Comparison of ENCODE assay signal across 20 cellular contexts in the genomic region with DNA sequence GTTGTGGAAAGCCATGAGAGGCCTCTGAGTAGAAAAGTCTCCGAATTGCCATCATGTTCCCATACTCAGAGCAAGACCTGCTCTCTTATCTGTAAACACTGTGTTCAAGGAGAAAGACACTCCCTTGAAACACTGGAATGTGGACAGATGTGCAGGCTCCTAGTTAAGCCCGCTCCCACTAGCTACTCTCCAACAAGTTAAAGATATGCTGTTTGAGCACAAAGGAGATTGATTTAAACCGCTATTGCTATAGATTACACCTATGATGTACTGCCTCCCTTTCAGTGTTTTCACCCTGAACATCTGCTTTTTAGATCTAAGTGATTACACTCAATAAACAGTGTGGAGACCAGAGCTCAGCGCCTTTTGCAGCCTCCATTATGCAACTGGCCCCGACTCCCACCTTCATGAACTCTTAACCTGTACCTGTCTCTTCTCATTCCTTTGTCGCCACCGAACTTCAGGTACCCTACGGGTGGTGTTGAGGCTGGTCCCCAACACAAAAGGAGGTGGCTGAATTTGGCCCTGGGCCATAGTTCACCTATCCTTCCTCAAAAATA.
"Had no signal": no experiment of that assay in that cellular context is flagged by ENCODE, and none has a peak within 500 bp of the region (broad histone marks: within the 10 kb centered on the region; RNA-seq: fewer than 3 reads in every experiment).

No MANE protein-coding gene starts in this region.

- ATAC-seq: activated CD8-positive, alpha-beta T cell treated with anti-CD3 and anti-CD28 coated beads for 36 hours had no signal

- DNase-seq: activated CD4-positive, CD25-positive, alpha-beta regulatory T cell; activated CD8-positive, alpha-beta memory T cell treated with anti-CD3 and anti-CD28 coated beads, Interleukin-2, amount 50 U/mL, for 4 hours; activated CD8-positive, alpha-beta T cell treated with anti-CD3 and anti-CD28 coated beads for 36 hours; activated effector memory CD4-positive, alpha-beta T cell treated with Interleukin-2 at 50 U/mL for 16 hours; activated naive CD4-positive, alpha-beta T cell; anterior cingulate cortex; caudate nucleus; MG63; NCI-H1105; NCI-H1436; NCI-H1694 treated with DMSO at 0.1 percent for 48 hours; NCI-H2081; NCI-H524; NCI-H82; SIG-M5; T-helper 1 cell had no signal

- H3K4me3 Mint-ChIP-seq: activated CD8-positive, alpha-beta T cell treated with anti-CD3 and anti-CD28 coated beads for 36 hours; activated naive CD8-positive, alpha-beta T cell; activated T-helper 1 cell treated with anti-CD3 and anti-CD28 coated beads, Interleukin-12 subunit alpha, Interleukin-12 subunit beta, Interleukin-2, Interleukin-4 antibody, amounts not matched to agents 30 ng/mL and 10 ng/mL and 1 ng/mL, durations not matched to agents 14 hours and 24 hours and 36 hours had no signal

- H3K27me3 Mint-ChIP-seq: activated CD8-positive, alpha-beta T cell treated with anti-CD3 and anti-CD28 coated beads for 36 hours; activated naive CD8-positive, alpha-beta T cell had no signal

- H3K9me3 Mint-ChIP-seq: activated CD8-positive, alpha-beta T cell treated with anti-CD3 and anti-CD28 coated beads for 36 hours; activated T-helper 1 cell treated with anti-CD3 and anti-CD28 coated beads, Interleukin-12 subunit alpha, Interleukin-12 subunit beta, Interleukin-2, Interleukin-4 antibody, amounts not matched to agents 30 ng/mL and 10 ng/mL and 1 ng/mL, durations not matched to agents 14 hours and 24 hours and 36 hours had no signal

- H3K9me3 ChIP-seq: MG63 had no signal

- H3K27me3 ChIP-seq: MG63 had no signal

- H3K27ac Mint-ChIP-seq: activated CD8-positive, alpha-beta T cell treated with anti-CD3 and anti-CD28 coated beads for 36 hours; activated naive CD8-positive, alpha-beta T cell; activated T-helper 1 cell treated with anti-CD3 and anti-CD28 coated beads, Interleukin-12 subunit alpha, Interleukin-12 subunit beta, Interleukin-2, Interleukin-4 antibody, amounts not matched to agents 30 ng/mL and 10 ng/mL and 1 ng/mL, durations not matched to agents 14 hours and 24 hours and 36 hours had no signal

- H3K27ac ChIP-seq: SK-N-MC, VCaP had no signal

- H3K4me3 ChIP-seq: MG63, SK-N-MC had no signal
